ENCODE assay signal across 14 cellular contexts in the genomic region with DNA sequence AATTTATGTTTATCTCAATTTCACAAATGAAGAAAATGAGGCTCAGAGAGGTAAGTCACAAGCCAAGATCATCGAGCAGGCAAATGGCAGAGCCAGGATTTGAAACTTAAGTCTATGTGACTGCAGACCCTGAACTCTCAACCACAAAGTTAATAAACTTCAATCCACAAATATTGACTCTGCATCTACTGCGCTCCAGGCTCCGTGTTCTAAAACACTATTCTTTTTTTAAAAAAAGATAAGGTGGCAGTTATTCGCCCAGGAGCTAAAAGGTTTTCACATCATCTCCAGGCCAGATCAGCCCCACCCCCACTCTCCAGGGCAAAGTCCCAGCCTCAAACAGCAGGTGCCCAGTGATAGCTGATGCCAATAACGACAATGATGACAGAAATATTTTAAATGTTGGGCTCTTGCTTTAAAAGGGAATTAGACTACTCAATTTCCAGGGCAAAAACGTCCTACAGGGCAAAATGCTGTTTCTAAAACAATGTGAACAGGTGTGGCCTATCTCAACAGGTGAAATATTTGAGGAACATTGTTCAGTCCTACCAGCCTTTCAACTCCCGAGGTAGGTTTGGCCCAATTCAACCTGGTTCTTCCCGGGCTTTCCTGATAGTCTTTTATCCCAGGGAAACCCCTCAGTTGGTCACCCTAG.
A peak's percentile ranks its signal among the peaks of the same experiment; 100 is the strongest.
DNase-seq lines count a peak whose midpoint lies in the region; ATAC-seq and TF ChIP-seq lines count a peak whose summit lies in the region.
"Had no signal": no experiment of that assay in that cellular context is flagged by ENCODE, and none has a peak within 500 bp of the region (broad histone marks: within the 10 kb centered on the region; RNA-seq: fewer than 3 reads in every experiment).

No MANE protein-coding gene starts in this region.

- H3K4me3 Mint-ChIP-seq in Caco-2 (ENCODE audit: unreplicated experiment) = peak overlapping the region; percentile 34
- H3K4me3 Mint-ChIP-seq: activated T-cell treated with anti-CD3 and anti-CD28 coated beads, Interleukin-2, amount 50 U/mL, for 72 hours; B cell; natural killer cell had no signal

- intact Hi-C loops in Caco-2 (cut with micrococcal nuclease; ENCODE audit: unreplicated experiment) = loop anchor here (1.0 kb wide), 1 partner anchor 9 kb away; no protein-coding TSS in a partner anchor
- intact Hi-C loops in right cardiac atrium (cut with DNase I) = loop anchor here in 1 of 4 donors (5.0 kb wide), 1 partner anchor 44 kb away; no protein-coding TSS in a partner anchor

- H3K4me3 ChIP-seq in Caco-2 (ENCODE audit: low read depth, low read length) (no peak overlapping the region), right cardiac atrium (ENCODE audit: low read length) (no peak overlapping the region), rectal smooth muscle tissue (ENCODE audit: low read length) (no peak overlapping the region)
- H3K4me3 ChIP-seq: skin epidermis had no signal

- peak; percentile 87 to 91 for DNase-seq in Caco-2
- peak; percentile 4 for DNase-seq in NCI-H526 treated with DMSO at 0.1 percent for 48 hours (lab: John Stamatoyannopoulos, UW)
- DNase-seq in right cardiac atrium = peak in 1 of 3 donors; percentile 56
- DNase-seq in activated naive CD4-positive, alpha-beta T cell treated with anti-CD3 and anti-CD28 coated beads, Interleukin-2, amount 50 U/mL, for 72 hours (ENCODE audit: low spot score in 2 of 2) = no peak
- no peak for DNase-seq in activated gamma-delta T cell treated with Interleukin-2 at 50 U/mL for 16 hours
- no peak for DNase-seq in stimulated activated CD4-positive, alpha-beta T cell treated with anti-CD3 and anti-CD28 coated beads, Interleukin-1b, Interleukin-23, amount 100 ng/mL, for 48 hours
- DNase-seq in AG08395 (ENCODE audit: low spot score) = no peak
- DNase-seq: activated T-cell treated with anti-CD3 and anti-CD28 coated beads, Interleukin-2, amount 50 U/mL, for 72 hours; HCEC 1CT; natural killer cell; NCI-H1105 had no signal

- CTCF ChIA-PET in Caco-2 (lab: Charles Lee) = interaction anchor here (0.6 kb wide), 1 partner anchor 218 kb away, joined by 3 read pairs; a partner anchor contains a TSS

- H3K36me3 ChIP-seq in Caco-2 (ENCODE audit: control insufficient read depth, insufficient read depth, low read length) (peaks cover 3% of the 10 kb centered on the region; the same call in 1 of the 2 replicates), rectal smooth muscle tissue (ENCODE audit: control insufficient read depth, insufficient read depth, low read length) (no peaks in the 10 kb centered on the region)

- POLR2A ChIA-PET in Caco-2 (lab: Charles Lee) = interaction anchor here (1.0 kb wide), 1 partner anchor 27 kb away, joined by 3 read pairs; no protein-coding TSS in a partner anchor

- peak overlapping the region; percentile 94 for H3K27ac Mint-ChIP-seq in Caco-2 (ENCODE audit: unreplicated experiment)
- no peak overlapping the region for H3K27ac Mint-ChIP-seq in activated naive CD4-positive, alpha-beta T cell treated with anti-CD3 and anti-CD28 coated beads, Interleukin-2, amount 50 U/mL, for 72 hours
- H3K27ac Mint-ChIP-seq: activated T-cell treated with anti-CD3 and anti-CD28 coated beads, Interleukin-2, amount 50 U/mL, for 72 hours; B cell; natural killer cell had no signal

- no TSS peak for BruUV-seq in Caco-2 (replicated peaks; lab: Mats Ljungman, UMichigan)

- no peaks in the 10 kb centered on the region for H3K9me3 ChIP-seq in Caco-2
- no peaks in the 10 kb centered on the region for H3K9me3 ChIP-seq in right cardiac atrium (ENCODE audit: control insufficient read depth, low read length)

- no peaks in the 10 kb centered on the region for H3K27me3 ChIP-seq in Caco-2 (replicated peaks; ENCODE audit: control insufficient read depth, insufficient read depth, low read length)
- no peaks in the 10 kb centered on the region for H3K27me3 ChIP-seq in right cardiac atrium (ENCODE audit: control insufficient read depth, insufficient read depth)
- no peaks in the 10 kb centered on the region for H3K27me3 ChIP-seq in rectal smooth muscle tissue (ENCODE audit: control insufficient read depth, insufficient read depth, low read length)

- TF ChIP-seq CTCF in Caco-2 (IDR thresholded peaks at IDR 0.05; ENCODE audit: insufficient read depth in 1 of 2, low read depth in 1 of 2, low read length in 1 of 2, severe bottlenecking in 1 of 2, unreplicated experiment in 1 of 2) = no peak

- H3K27ac ChIP-seq in right cardiac atrium (ENCODE audit: low read length) (peak overlapping the region; percentile 86), rectal smooth muscle tissue (ENCODE audit: low read depth, low read length) (peak overlapping the region; percentile 96)

- H3K36me3 Mint-ChIP-seq in Caco-2 (ENCODE audit: insufficient read depth, unreplicated experiment) = no peaks in the 10 kb centered on the region
- no peaks in the 10 kb centered on the region for H3K36me3 Mint-ChIP-seq in activated naive CD4-positive, alpha-beta T cell treated with anti-CD3 and anti-CD28 coated beads, Interleukin-2, amount 50 U/mL, for 72 hours
- H3K36me3 Mint-ChIP-seq: natural killer cell had no signal

- H3K4me1 Mint-ChIP-seq in Caco-2 (ENCODE audit: low read depth, unreplicated experiment) = peaks cover 59% of the 10 kb centered on the region
- H3K4me1 Mint-ChIP-seq: B cell, natural killer cell had no signal

- peaks cover 93% of the 10 kb centered on the region for H3K4me1 ChIP-seq in Caco-2
- peaks cover 29% of the 10 kb centered on the region for H3K4me1 ChIP-seq in right cardiac atrium (ENCODE audit: control insufficient read depth, insufficient read depth, low read length)
- peaks cover 66% of the 10 kb centered on the region for H3K4me1 ChIP-seq in rectal smooth muscle tissue (ENCODE audit: control insufficient read depth, insufficient read depth, low read length)

- ATAC-seq in right cardiac atrium = no peak
- ATAC-seq in activated naive CD4-positive, alpha-beta T cell treated with anti-CD3 and anti-CD28 coated beads, Interleukin-2, amount 50 U/mL, for 72 hours = no peak
- ATAC-seq: activated T-cell treated with anti-CD3 and anti-CD28 coated beads, Interleukin-2, amount 50 U/mL, for 72 hours; natural killer cell had no signal

- no peaks in the 10 kb centered on the region for H3K27me3 Mint-ChIP-seq in Caco-2 (ENCODE audit: insufficient read depth, unreplicated experiment)

- H3K9me3 Mint-ChIP-seq in Caco-2 (ENCODE audit: unreplicated experiment) = no peaks in the 10 kb centered on the region
- no peaks in the 10 kb centered on the region for H3K9me3 Mint-ChIP-seq in activated naive CD4-positive, alpha-beta T cell treated with anti-CD3 and anti-CD28 coated beads, Interleukin-2, amount 50 U/mL, for 72 hours
- H3K9me3 Mint-ChIP-seq: activated T-cell treated with anti-CD3 and anti-CD28 coated beads, Interleukin-2, amount 50 U/mL, for 72 hours; natural killer cell had no signal

- WGBS in right cardiac atrium = 60% methylated on average over 8 of the region's 8 CpGs

- no peak overlapping the region for H3K9ac ChIP-seq in rectal smooth muscle tissue (ENCODE audit: low read length)

Comparison
In these comparisons a context has a peak if more than half of its experiments do, and no peak if none do; other contexts are left out.
1. DNase-seq: peak in Caco-2 (2 of 2) and NCI-H526 treated with DMSO at 0.1 percent for 48 hours (single experiment); none in activated naive CD4-positive, alpha-beta T cell treated with anti-CD3 and anti-CD28 coated beads, Interleukin-2, amount 50 U/mL, for 72 hours (0 of 2), activated gamma-delta T cell treated with Interleukin-2 at 50 U/mL for 16 hours (single experiment), stimulated activated CD4-positive, alpha-beta T cell treated with anti-CD3 and anti-CD28 coated beads, Interleukin-1b, Interleukin-23, amount 100 ng/mL, for 48 hours (single experiment) and AG08395 (single experiment).